Comparison of ENCODE assay signal across 23 cellular contexts in the genomic region with DNA sequence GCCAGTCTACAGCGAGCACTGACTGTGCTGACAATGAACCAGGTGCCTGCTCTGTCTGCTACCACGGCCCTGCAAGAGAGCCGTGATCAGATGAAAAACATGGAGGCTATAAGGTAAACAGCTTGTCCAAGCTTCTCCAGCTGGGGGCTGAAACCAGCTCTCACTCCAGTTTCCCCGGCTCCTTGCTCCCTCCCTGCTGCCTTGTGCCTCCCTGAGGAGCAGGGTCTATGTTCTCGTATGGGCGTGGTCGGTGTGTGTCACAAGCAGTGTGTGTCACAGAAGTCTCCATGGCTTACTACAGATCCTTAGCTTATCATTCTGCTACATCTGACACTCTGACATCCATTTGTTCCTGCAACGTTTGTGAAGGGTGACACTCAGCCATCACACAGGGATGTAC.
"Had no signal": no experiment of that assay in that cellular context is flagged by ENCODE, and none has a peak within 500 bp of the region (broad histone marks: within the 10 kb centered on the region; RNA-seq: fewer than 3 reads in every experiment).

No MANE protein-coding gene starts in this region.

- H3K27ac Mint-ChIP-seq: activated naive CD4-positive, alpha-beta T cell treated with anti-CD3 and anti-CD28 coated beads, Interleukin-2, amount 50 U/mL, for 24 hours; nephron progenitor cell; progenitor cell of endocrine pancreas had no signal

- H3K9me3 Mint-ChIP-seq: activated naive CD4-positive, alpha-beta T cell treated with anti-CD3 and anti-CD28 coated beads, Interleukin-2, amount 50 U/mL, for 24 hours; activated T-cell treated with anti-CD3 and anti-CD28 coated beads, Interleukin-2, amount 50 U/mL, for 4 hours; nephron progenitor cell had no signal

- H3K9me3 ChIP-seq: adrenal gland, tibial nerve had no signal

- H3K4me1 ChIP-seq: adrenal gland had no signal

- H3K4me3 Mint-ChIP-seq: activated naive CD4-positive, alpha-beta T cell treated with anti-CD3 and anti-CD28 coated beads, Interleukin-2, amount 50 U/mL, for 24 hours; activated T-cell treated with anti-CD3 and anti-CD28 coated beads, Interleukin-2, amount 50 U/mL, for 4 hours; nephron progenitor cell had no signal

- H3K4me2 ChIP-seq: smooth muscle cell had no signal

- H3K36me3 ChIP-seq: adrenal gland, cardiac muscle cell had no signal

- H3K27ac ChIP-seq: adrenal gland, cardiac muscle cell, VCaP had no signal

- H3K4me3 ChIP-seq: adrenal gland, cardiac muscle cell, dorsolateral prefrontal cortex, smooth muscle cell, tibial nerve had no signal

- H3K27me3 ChIP-seq: adrenal gland, cardiac muscle cell, dorsolateral prefrontal cortex, tibial nerve had no signal

- H3K4me1 Mint-ChIP-seq: activated naive CD4-positive, alpha-beta T cell treated with anti-CD3 and anti-CD28 coated beads, Interleukin-2, amount 50 U/mL, for 24 hours had no signal

- H3K27me3 Mint-ChIP-seq: activated naive CD4-positive, alpha-beta T cell treated with anti-CD3 and anti-CD28 coated beads, Interleukin-2, amount 50 U/mL, for 24 hours; progenitor cell of endocrine pancreas had no signal

- ATAC-seq: activated T-cell treated with anti-CD3 and anti-CD28 coated beads, Interleukin-2, amount 50 U/mL, for 4 hours; left ventricle myocardium superior; right cardiac atrium had no signal

- DNase-seq: activated CD4-positive, alpha-beta T cell treated with anti-CD3 and anti-CD28 coated beads for 1 hour; activated CD4-positive, alpha-beta T cell treated with anti-CD3 and anti-CD28 coated beads, Interleukin-2, amount 50 U/mL, for 4 hours; activated effector memory CD4-positive, alpha-beta T cell treated with Interleukin-2 at 50 U/mL for 16 hours; activated T-cell treated with anti-CD3 and anti-CD28 coated beads, Interleukin-2, amount 50 U/mL, for 4 hours; islet precursor cell; left ventricle myocardium superior; mesenchymal stem cell; nephron progenitor cell; occipital lobe; right cardiac atrium; stimulated activated CD4-positive, alpha-beta T cell treated with anti-CD3 and anti-CD28 coated beads, Interleukin-4, amount 100 ng/mL, for 4 hours; stimulated activated CD8-positive, alpha-beta memory T cell treated with anti-CD3 and anti-CD28 coated beads, Interleukin-4, amount 100 ng/mL, for 48 hours; stimulated activated naive CD4-positive, alpha-beta T cell treated with Interleukin-2 at 50 U/mL for 16 hours; substantia nigra; T1000 had no signal
